Comparison of ENCODE assay signal across 12 cellular contexts in genomic region chrX:40207626-40208025, GRCh38.
A peak's percentile ranks its signal among the peaks of the same experiment; 100 is the strongest.
DNase-seq lines count a peak whose midpoint lies in the region; ATAC-seq and TF ChIP-seq lines count a peak whose summit lies in the region.
"Had no signal": no experiment of that assay in that cellular context is flagged by ENCODE, and none has a peak within 500 bp of the region (broad histone marks: within the 10 kb centered on the region; RNA-seq: fewer than 3 reads in every experiment).

No MANE protein-coding gene starts in this region.

- peaks cover 13% of the 10 kb centered on the region for H3K4me1 Mint-ChIP-seq in HFFc6 (ENCODE audit: low read depth)

- no peaks in the 10 kb centered on the region; the same call in 1 of the 2 replicates for H3K27me3 Mint-ChIP-seq in HFFc6 (ENCODE audit: insufficient read depth)

- no peak overlapping the region for H3K27ac Mint-ChIP-seq in HFFc6

- H3K4me1 ChIP-seq in BLaER1 treated with 17β-estradiol and CSF1 and Interleukin-3, amounts not matched to agents 10 nM and 100 nM: peaks cover 42 to 65% (median 56%) of the 10 kb centered on the region in 10 experiments
- H3K4me1 ChIP-seq: adrenal gland, upper lobe of left lung had no signal

- no peaks in the 10 kb centered on the region for H3K36me3 ChIP-seq in BLaER1 treated with 17β-estradiol and CSF1 and Interleukin-3, amounts not matched to agents 10 nM and 100 nM
- H3K36me3 ChIP-seq: adrenal gland, upper lobe of left lung had no signal

- no peaks in the 10 kb centered on the region for H4K20me1 ChIP-seq in BLaER1 treated with 17β-estradiol and CSF1 and Interleukin-3, amounts not matched to agents 10 nM and 100 nM

- no peaks in the 10 kb centered on the region for H3K27me3 ChIP-seq in BLaER1 treated with 17β-estradiol and CSF1 and Interleukin-3, amounts not matched to agents 10 nM and 100 nM
- H3K27me3 ChIP-seq: upper lobe of left lung had no signal

- no peak overlapping the region for H3K4me3 ChIP-seq in BLaER1 treated with 17β-estradiol and CSF1 and Interleukin-3, amounts not matched to agents 10 nM and 100 nM
- H3K4me3 ChIP-seq: adrenal gland, lung, upper lobe of left lung had no signal

- ATAC-seq in HG02610 (IDR thresholded peaks at IDR 0.05; ENCODE audit: unreplicated experiment) (no peak), GM18870 (IDR thresholded peaks at IDR 0.05; ENCODE audit: unreplicated experiment) (no peak), GM21576 (IDR thresholded peaks at IDR 0.05; ENCODE audit: unreplicated experiment) (no peak)

- no peaks in the 10 kb centered on the region for H3K36me3 Mint-ChIP-seq in HFFc6 (ENCODE audit: low read depth)

- peak; percentile 6 for DNase-seq in HFFc6
- DNase-seq in activated CD4-positive, alpha-beta T cell treated with anti-CD3 and anti-CD28 coated beads for 48 hours: peak; percentile 55
- DNase-seq in iris pigment epithelial cell (ENCODE audit: low read depth): peak; percentile 30
- DNase-seq in DMS79 treated with DMSO at 0.1 percent for 48 hours (lab: John Stamatoyannopoulos, UW): no peak
- DNase-seq: NCI-H1436, upper lobe of left lung had no signal

- peaks cover 10 to 28% (median 17%) of the 10 kb centered on the region in 11 experiments for H3K9me3 ChIP-seq in BLaER1 treated with 17β-estradiol and CSF1 and Interleukin-3, amounts not matched to agents 10 nM and 100 nM (replicated peaks in 1 of 11)
- H3K9me3 ChIP-seq: adrenal gland, upper lobe of left lung had no signal

- TF ChIP-seq CTCF in HFFc6 (IDR thresholded peaks at IDR 0.05): no peak

- H3K4me3 Mint-ChIP-seq in HFFc6: no peak overlapping the region

- no peaks in the 10 kb centered on the region for H3K9me3 Mint-ChIP-seq in HFFc6

- no peak overlapping the region for H3K9ac ChIP-seq in BLaER1 treated with 17β-estradiol and CSF1 and Interleukin-3, amounts not matched to agents 10 nM and 100 nM

- peak overlapping the region; percentile 24 to 60 (median 44); a peak in 20 of 22 replicates for H3K4me2 ChIP-seq in BLaER1 treated with 17β-estradiol and CSF1 and Interleukin-3, amounts not matched to agents 10 nM and 100 nM

- H3K27ac ChIP-seq in BLaER1 treated with 17β-estradiol and CSF1 and Interleukin-3, amounts not matched to agents 10 nM and 100 nM: peak overlapping the region in 4 of 11 experiments; percentile 16 to 37 (median 32); a peak in 7 of 22 replicates
- H3K27ac ChIP-seq: adrenal gland, upper lobe of left lung had no signal
